In the genomic region with DNA sequence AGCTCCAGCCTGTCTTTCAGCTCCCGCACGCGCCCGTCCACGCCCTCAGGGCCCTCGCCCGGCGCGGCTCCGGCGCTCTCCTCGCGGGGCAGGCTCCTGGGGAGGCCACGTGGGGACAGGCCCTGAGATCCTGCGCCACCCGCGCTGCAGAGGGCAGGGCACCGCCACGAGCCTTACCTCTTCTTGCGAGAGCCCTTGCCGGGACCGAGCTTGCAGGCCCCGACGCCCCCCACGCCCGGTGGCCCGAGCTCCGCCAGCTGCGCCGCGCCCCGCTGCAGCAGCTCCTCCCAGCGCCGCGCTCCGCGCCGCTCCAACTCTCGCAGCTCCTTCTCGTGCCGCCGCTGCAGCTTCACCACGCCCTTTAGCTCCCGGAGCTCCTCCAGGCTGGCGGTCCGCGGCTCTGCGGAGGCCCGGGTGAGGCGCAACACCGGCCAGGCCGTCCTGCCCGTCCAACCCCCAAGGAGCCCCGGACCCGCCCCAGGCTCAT, we compare ENCODE assay signal across 1 cellular context.
TF ChIP-seq lines count a peak whose summit lies in the region.

No MANE protein-coding gene starts in this region.

TF ChIP-seq in H1, 55 proteins besides CTCF, POLR2A, EP300 and RAD21:
- TF ChIP-seq TCF12 (IDR thresholded peaks at IDR 0.05; ENCODE audit: low read depth, low read length) (no peak), POU5F1 (IDR thresholded peaks at IDR 0.05; ENCODE audit: low read depth, low read length) (no peak), EGR1 (IDR thresholded peaks at IDR 0.05; ENCODE audit: borderline replicate concordance, low read depth, low read length) (no peak), JUND (IDR thresholded peaks at IDR 0.05; ENCODE audit: low read length) (no peak), BCL11A (IDR thresholded peaks at IDR 0.05; ENCODE audit: low read depth in 2 of 2, low read length in 2 of 2) (no peak), CTBP2 (IDR thresholded peaks at IDR 0.05; ENCODE audit: borderline replicate concordance, insufficient read depth, insufficient read length, low read length) (no peak), ZNF274 (IDR thresholded peaks at IDR 0.05; ENCODE audit: borderline replicate concordance, extremely low read depth, low read length) (no peak), GABPA (IDR thresholded peaks at IDR 0.05; ENCODE audit: borderline replicate concordance, insufficient read depth, low read length) (no peak; the same call in 1 of the 2 replicates), SIN3A (conservative IDR thresholded peaks at IDR 0.05 in 1 of 2, IDR thresholded peaks at IDR 0.05 in 1 of 2; ENCODE audit: low read depth in 1 of 2, low read length in 2 of 2) (no peak), CHD1 (IDR thresholded peaks at IDR 0.05; ENCODE audit: low read depth, low read length) (no peak), RFX5 (IDR thresholded peaks at IDR 0.05; ENCODE audit: borderline replicate concordance, low read depth, low read length) (no peak), PHF8 (conservative IDR thresholded peaks at IDR 0.05; ENCODE audit: low read depth, low read length) (no peak), BRCA1 (IDR thresholded peaks at IDR 0.05; ENCODE audit: low read depth, low read length) (no peak), JUN (IDR thresholded peaks at IDR 0.05; ENCODE audit: low read depth, low read length) (no peak), SAP30 (IDR thresholded peaks at IDR 0.05; ENCODE audit: insufficient read depth, insufficient replicate concordance, low read length) (no peak), SP1 (IDR thresholded peaks at IDR 0.05; ENCODE audit: low read depth, low read length) (no peak), SP2 (IDR thresholded peaks at IDR 0.05; ENCODE audit: low read length) (no peak), TAF1 (IDR thresholded peaks at IDR 0.05; ENCODE audit: low read depth, low read length) (0 out of 2 replicates have a peak, but pooled peaks have one; percentile 33), CHD2 (IDR thresholded peaks at IDR 0.05; ENCODE audit: low read length) (no peak), SIRT6 (IDR thresholded peaks at IDR 0.05; ENCODE audit: low read length) (no peak), POLR2AphosphoS5 (IDR thresholded peaks at IDR 0.05; ENCODE audit: low read depth, low read length) (no peak), ASH2L (IDR thresholded peaks at IDR 0.05; ENCODE audit: low read length) (peak; percentile 41), TBP (IDR thresholded peaks at IDR 0.05; ENCODE audit: low read depth, low read length) (no peak), RXRA (IDR thresholded peaks at IDR 0.05; ENCODE audit: insufficient read depth, low read depth, low read length) (no peak), FOSL1 (IDR thresholded peaks at IDR 0.05; ENCODE audit: insufficient read depth, low read depth, low read length) (no peak), RNF2 (IDR thresholded peaks at IDR 0.05; ENCODE audit: borderline replicate concordance, low read depth, low read length, missing control alignments, poor library complexity, severe bottlenecking) (peak; percentile 43), CEBPB (IDR thresholded peaks at IDR 0.05; ENCODE audit: low read depth, low read length) (no peak), SUZ12 (IDR thresholded peaks at IDR 0.05; ENCODE audit: low read length) (peak; percentile 76; the same call in 1 of the 2 replicates), CBX5 (IDR thresholded peaks at IDR 0.05; ENCODE audit: low read depth, low read length) (no peak), HDAC6 (IDR thresholded peaks at IDR 0.05; ENCODE audit: low read depth, low read length) (no peak), BACH1 (IDR thresholded peaks at IDR 0.05; ENCODE audit: low read length) (no peak), SIX5 (IDR thresholded peaks at IDR 0.05; ENCODE audit: low read depth, low read length) (no peak), NANOG (IDR thresholded peaks at IDR 0.05; ENCODE audit: insufficient read depth, low read depth, low read length, poor library complexity, severe bottlenecking) (no peak), HDAC2 (IDR thresholded peaks at IDR 0.05; ENCODE audit: borderline replicate concordance in 1 of 2, low read depth in 2 of 2, low read length in 2 of 2) (no peak; a peak in 1 of 4 replicates), KDM4A (IDR thresholded peaks at IDR 0.05; ENCODE audit: low read depth, low read length, severe bottlenecking) (peak; percentile 82), YY1 (IDR thresholded peaks at IDR 0.05; ENCODE audit: low read depth, low read length) (no peak), GTF2F1 (IDR thresholded peaks at IDR 0.05; ENCODE audit: borderline replicate concordance, low read depth, low read length) (no peak), CREB1 (IDR thresholded peaks at IDR 0.05) (no peak), CBX8 (IDR thresholded peaks at IDR 0.05; ENCODE audit: borderline replicate concordance, low read depth, low read length) (no peak), EZH2 (IDR thresholded peaks at IDR 0.05; ENCODE audit: low read depth, low read length, severe bottlenecking) (peak; percentile 49)
- TF ChIP-seq, protein P1, sequence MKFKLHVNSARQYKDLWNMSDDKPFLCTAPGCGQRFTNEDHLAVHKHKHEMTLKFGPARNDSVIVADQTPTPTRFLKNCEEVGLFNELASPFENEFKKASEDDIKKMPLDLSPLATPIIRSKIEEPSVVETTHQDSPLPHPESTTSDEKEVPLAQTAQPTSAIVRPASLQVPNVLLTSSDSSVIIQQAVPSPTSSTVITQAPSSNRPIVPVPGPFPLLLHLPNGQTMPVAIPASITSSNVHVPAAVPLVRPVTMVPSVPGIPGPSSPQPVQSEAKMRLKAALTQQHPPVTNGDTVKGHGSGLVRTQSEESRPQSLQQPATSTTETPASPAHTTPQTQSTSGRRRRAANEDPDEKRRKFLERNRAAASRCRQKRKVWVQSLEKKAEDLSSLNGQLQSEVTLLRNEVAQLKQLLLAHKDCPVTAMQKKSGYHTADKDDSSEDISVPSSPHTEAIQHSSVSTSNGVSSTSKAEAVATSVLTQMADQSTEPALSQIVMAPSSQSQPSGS (IDR thresholded peaks at IDR 0.05; ENCODE audit: low read length): no peak
- TF ChIP-seq, protein P2, sequence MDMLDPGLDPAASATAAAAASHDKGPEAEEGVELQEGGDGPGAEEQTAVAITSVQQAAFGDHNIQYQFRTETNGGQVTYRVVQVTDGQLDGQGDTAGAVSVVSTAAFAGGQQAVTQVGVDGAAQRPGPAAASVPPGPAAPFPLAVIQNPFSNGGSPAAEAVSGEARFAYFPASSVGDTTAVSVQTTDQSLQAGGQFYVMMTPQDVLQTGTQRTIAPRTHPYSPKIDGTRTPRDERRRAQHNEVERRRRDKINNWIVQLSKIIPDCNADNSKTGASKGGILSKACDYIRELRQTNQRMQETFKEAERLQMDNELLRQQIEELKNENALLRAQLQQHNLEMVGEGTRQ (IDR thresholded peaks at IDR 0.05; ENCODE audit: low read length): no peak
- TF ChIP-seq, protein P3, sequence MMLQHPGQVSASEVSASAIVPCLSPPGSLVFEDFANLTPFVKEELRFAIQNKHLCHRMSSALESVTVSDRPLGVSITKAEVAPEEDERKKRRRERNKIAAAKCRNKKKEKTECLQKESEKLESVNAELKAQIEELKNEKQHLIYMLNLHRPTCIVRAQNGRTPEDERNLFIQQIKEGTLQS (IDR thresholded peaks at IDR 0.05; ENCODE audit: insufficient read depth, low read depth, low read length): no peak
- TF ChIP-seq, protein P4, sequence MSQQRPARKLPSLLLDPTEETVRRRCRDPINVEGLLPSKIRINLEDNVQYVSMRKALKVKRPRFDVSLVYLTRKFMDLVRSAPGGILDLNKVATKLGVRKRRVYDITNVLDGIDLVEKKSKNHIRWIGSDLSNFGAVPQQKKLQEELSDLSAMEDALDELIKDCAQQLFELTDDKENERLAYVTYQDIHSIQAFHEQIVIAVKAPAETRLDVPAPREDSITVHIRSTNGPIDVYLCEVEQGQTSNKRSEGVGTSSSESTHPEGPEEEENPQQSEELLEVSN (IDR thresholded peaks at IDR 0.05): peak; percentile 89
TF ChIP-seq in H1: peak in this region for 7.
